ENCODE assay signal across 9 cellular contexts in the genomic region with DNA sequence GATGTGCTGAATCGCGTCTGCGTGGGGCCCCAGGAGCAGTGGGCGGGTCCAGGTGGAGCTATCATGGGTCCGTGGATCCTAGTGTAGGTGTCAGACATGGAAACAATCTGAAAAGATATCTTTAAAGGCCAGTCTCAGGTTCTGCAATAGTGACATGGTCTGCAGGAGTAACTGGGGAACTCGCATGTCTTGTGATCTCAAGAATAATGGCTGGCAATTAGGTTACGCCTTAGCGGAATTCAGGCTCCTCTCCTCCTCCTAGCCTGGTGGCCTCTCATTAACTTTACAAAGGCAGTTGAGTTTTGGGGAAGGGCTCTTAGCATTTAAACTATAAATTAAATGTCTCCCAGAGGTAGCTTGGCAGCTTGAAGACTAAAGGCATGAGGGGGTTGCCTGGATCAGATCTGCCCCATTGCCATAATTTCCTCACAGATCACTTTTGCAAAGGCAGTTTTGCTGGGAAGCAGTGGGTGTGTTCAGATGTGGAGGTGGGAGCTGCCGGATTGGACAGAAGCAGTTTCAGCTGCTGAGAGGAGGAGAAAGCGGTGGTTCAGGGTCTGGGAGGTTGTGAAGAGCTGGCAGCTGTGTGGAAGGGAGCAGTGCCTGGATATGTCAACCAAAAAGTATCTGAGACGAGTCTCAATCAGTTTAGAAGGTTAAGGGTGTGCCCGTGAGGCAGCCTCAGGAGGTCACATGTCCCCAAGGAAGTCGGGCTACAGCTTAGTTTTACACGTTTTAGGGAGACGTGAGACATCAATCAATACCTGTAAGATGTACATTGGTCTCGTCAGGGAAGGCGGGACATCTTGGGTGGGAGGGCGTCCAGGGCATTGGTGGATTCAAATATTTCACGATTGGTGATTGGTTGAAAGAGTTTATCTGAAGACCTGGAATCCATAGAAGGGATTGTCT. TPM values are rescaled to one million over a fixed set of nuclear protein-coding genes. Genes with fewer than 3 reads are reported as not detected.
DNase-seq lines count a peak whose midpoint lies in the region; ATAC-seq and TF ChIP-seq lines count a peak whose summit lies in the region.
"Had no signal": no experiment of that assay in that cellular context is flagged by ENCODE, and none has a peak within 500 bp of the region (broad histone marks: within the 10 kb centered on the region; RNA-seq: fewer than 3 reads in every experiment).

No MANE protein-coding gene starts in this region.

- H3K9me3 Mint-ChIP-seq in activated T-cell treated with anti-CD3 and anti-CD28 coated beads, Interleukin-2, amount 50 U/mL, for 72 hours = no peaks in the 10 kb centered on the region
- no peaks in the 10 kb centered on the region for H3K9me3 Mint-ChIP-seq in T-cell
- H3K9me3 Mint-ChIP-seq: activated naive CD8-positive, alpha-beta T cell treated with anti-CD3 and anti-CD28 coated beads, Interleukin-2, amount 10 ng/mL, durations not matched to agents 7 days and 5 days had no signal

- no peak for DNase-seq in activated T-cell treated with anti-CD3 and anti-CD28 coated beads, Interleukin-2, amount 50 U/mL, for 72 hours
- DNase-seq in activated T-cell treated with anti-CD3 and anti-CD28 coated beads, Interleukin-2, amount 50 U/mL, for 1 hour = no peak
- DNase-seq in T-cell (no peak), head of caudate nucleus (peak in 39 of 42 donors; percentile 25 to 93 (median 68)), retinal pigment epithelial cell (ENCODE audit: low read depth) (peak; percentile 81), NCI-H2029 treated with DMSO at 0.1 percent for 48 hours (lab: John Stamatoyannopoulos, UW) (no peak), NCI-H774 (lab: John Stamatoyannopoulos, UW) (no peak)
- DNase-seq: activated naive CD8-positive, alpha-beta T cell treated with anti-CD3 and anti-CD28 coated beads, Interleukin-2, amount 10 ng/mL, durations not matched to agents 7 days and 5 days had no signal

- TF ChIP-seq CTCF in retinal pigment epithelial cell (conservative IDR thresholded peaks at IDR 0.05; ENCODE audit: low read depth, low read length) = no peak

- peaks cover 0 to 3% of the 10 kb centered on the region in 2 donors for H3K36me3 Mint-ChIP-seq in activated T-cell treated with anti-CD3 and anti-CD28 coated beads, Interleukin-2, amount 50 U/mL, for 72 hours (ENCODE audit: insufficient read depth in 2 of 2)
- H3K36me3 Mint-ChIP-seq in T-cell = peaks cover 6% of the 10 kb centered on the region

- no peaks in the 10 kb centered on the region for H3K27me3 Mint-ChIP-seq in activated T-cell treated with anti-CD3 and anti-CD28 coated beads, Interleukin-2, amount 50 U/mL, for 72 hours (ENCODE audit: low read depth)
- no peaks in the 10 kb centered on the region for H3K27me3 Mint-ChIP-seq in T-cell
- H3K27me3 Mint-ChIP-seq: activated naive CD8-positive, alpha-beta T cell treated with anti-CD3 and anti-CD28 coated beads, Interleukin-2, amount 10 ng/mL, durations not matched to agents 7 days and 5 days had no signal

- CTCF ChIA-PET in T-cell (lab: Charles Lee) = no interaction called here

- peak overlapping the region; percentile 12 to 44 for H3K4me3 Mint-ChIP-seq in activated T-cell treated with anti-CD3 and anti-CD28 coated beads, Interleukin-2, amount 50 U/mL, for 72 hours
- H3K4me3 Mint-ChIP-seq in T-cell = peak overlapping the region; percentile 13 to 80 (median 31)

- POLR2A ChIA-PET in T-cell (lab: Charles Lee) = no interaction called here

- intact Hi-C loops in head of caudate nucleus (cut with DNase I) = no loop called here

- peak overlapping the region; percentile 11 for H3K27ac Mint-ChIP-seq in activated T-cell treated with anti-CD3 and anti-CD28 coated beads, Interleukin-2, amount 50 U/mL, for 72 hours
- no peak overlapping the region for H3K27ac Mint-ChIP-seq in T-cell
- H3K27ac Mint-ChIP-seq: activated naive CD8-positive, alpha-beta T cell treated with anti-CD3 and anti-CD28 coated beads, Interleukin-2, amount 10 ng/mL, durations not matched to agents 7 days and 5 days had no signal

- H3K4me1 Mint-ChIP-seq in activated T-cell treated with anti-CD3 and anti-CD28 coated beads, Interleukin-2, amount 50 U/mL, for 72 hours (ENCODE audit: low read depth) = peaks cover 33% of the 10 kb centered on the region
- H3K4me1 Mint-ChIP-seq in T-cell = peaks cover 16 to 32% (median 27%) of the 10 kb centered on the region in 3 donors

- ATAC-seq in activated T-cell treated with anti-CD3 and anti-CD28 coated beads, Interleukin-2, amount 50 U/mL, for 72 hours (replicated peaks in 1 of 2) = no peak
- no peak for ATAC-seq in T-cell (replicated peaks in 1 of 4)
- ATAC-seq in HG03039 (IDR thresholded peaks at IDR 0.05; ENCODE audit: unreplicated experiment) = no peak

- H3K4me3 ChIP-seq in retinal pigment epithelial cell (ENCODE audit: low read length) = peak overlapping the region; percentile 67

RNA-seq across cellular contexts. Expression of a gene that starts 2.7 kb away (rescaled TPM):
- 100 to 1,000 TPM; 112 to 134 TPM for total RNA-seq in activated T-cell treated with anti-CD3 and anti-CD28 coated beads, Interleukin-2, amount 50 U/mL, for 72 hours
- 100 to 1,000 TPM in 4 of 5 donors, 10 to 100 TPM in 1; 94.4 to 262 (median 223) TPM for total RNA-seq in T-cell

RNA-seq across cellular contexts. Expression of a gene that starts 19.1 kb away (rescaled TPM):
- total RNA-seq in activated T-cell treated with anti-CD3 and anti-CD28 coated beads, Interleukin-2, amount 50 U/mL, for 72 hours = 1 to 10 TPM; 3.5 to 4.3 TPM
- total RNA-seq in T-cell = 10 to 100 TPM in 1 of 5 donors, 1 to 10 TPM in 4; 3.2 to 12.2 (median 8.0) TPM

RNA-seq across cellular contexts. Expression of a gene that starts 38.0 kb away (rescaled TPM):
- 10 to 100 TPM; 39.6 to 47.8 TPM for total RNA-seq in activated T-cell treated with anti-CD3 and anti-CD28 coated beads, Interleukin-2, amount 50 U/mL, for 72 hours
- 10 to 100 TPM; 29.2 to 49.4 (median 44.3) TPM for total RNA-seq in T-cell

RNA-seq across cellular contexts. Expression of a gene that starts 56.1 kb away (rescaled TPM):
- total RNA-seq in activated T-cell treated with anti-CD3 and anti-CD28 coated beads, Interleukin-2, amount 50 U/mL, for 72 hours = 1 to 10 TPM; 2.5 to 3.1 TPM
- 1 to 10 TPM; 4.4 to 8.7 (median 7.1) TPM for total RNA-seq in T-cell

Comparison
In these comparisons a context has a peak if more than half of its experiments do, and no peak if none do; other contexts are left out.
1. DNase-seq: peak in head of caudate nucleus (39 of 42) and retinal pigment epithelial cell (single experiment); none in activated T-cell treated with anti-CD3 and anti-CD28 coated beads, Interleukin-2, amount 50 U/mL, for 72 hours (0 of 2), activated T-cell treated with anti-CD3 and anti-CD28 coated beads, Interleukin-2, amount 50 U/mL, for 1 hour (single experiment), T-cell (0 of 34), NCI-H2029 treated with DMSO at 0.1 percent for 48 hours (single experiment) and NCI-H774 (single experiment).